ENCODE assay signal across 22 cellular contexts in genomic region chrX:151977009-151977408, GRCh38. TPM values are rescaled to one million over a fixed set of nuclear protein-coding genes. Genes with fewer than 3 reads are reported as not detected.
"Had no signal": no experiment of that assay in that cellular context is flagged by ENCODE, and none has a peak within 500 bp of the region (broad histone marks: within the 10 kb centered on the region; RNA-seq: fewer than 3 reads in every experiment).

No MANE protein-coding gene starts in this region.

- H3K9me3 ChIP-seq: breast epithelium, sigmoid colon, stomach, suprapubic skin, tibial nerve had no signal

- H3K4me1 ChIP-seq: breast epithelium, neural progenitor cell, tibial nerve had no signal

- H3K36me3 ChIP-seq: breast epithelium, neural progenitor cell, sigmoid colon, stomach, suprapubic skin, tibial nerve had no signal

- H3K27me3 ChIP-seq: sigmoid colon, suprapubic skin, tibial nerve had no signal

- H3K27ac ChIP-seq: breast epithelium, neural progenitor cell, sigmoid colon, stomach, suprapubic skin, tibial nerve had no signal

- ATAC-seq: naive thymus-derived CD4-positive, alpha-beta T cell; stimulated activated memory B cell treated with anti-CD40 and anti-IgM and Interleukin-4, amounts not matched to agents 10 μg/mL and 1 μg/mL and 100 μg/mL, for 72 hours; T-helper 17 cell had no signal

- H3K4me3 ChIP-seq: breast epithelium, neural progenitor cell, sigmoid colon, smooth muscle cell, stomach, suprapubic skin, tibial nerve had no signal

- DNase-seq: activated CD4-positive, alpha-beta T cell treated with anti-CD3 and anti-CD28 coated beads for 4 hours; activated CD4-positive, alpha-beta T cell treated with anti-CD3 and anti-CD28 coated beads, Interleukin-2, amount 50 U/mL, for 48 hours; activated CD4-positive, CD25-positive, alpha-beta regulatory T cell; activated naive CD4-positive, alpha-beta T cell treated with Interleukin-2 at 50 U/mL for 16 hours; activated naive CD8-positive, alpha-beta T cell treated with anti-CD3 and anti-CD28 coated beads for 36 hours; activated T-cell treated with anti-CD3 and anti-CD28 coated beads, Interleukin-2, amount 50 U/mL, for 48 hours; amniotic stem cell; cerebellar nuclear complex; cortex of kidney; mesenchymal stem cell; naive thymus-derived CD4-positive, alpha-beta T cell; posterior cingulate gyrus; sigmoid colon; stimulated activated CD4-positive, alpha-beta T cell treated with anti-CD3 and anti-CD28 coated beads, Interleukin-15, amount 100 ng/mL, for 24 hours; stomach; T-helper 17 cell had no signal

RNA-seq across cellular contexts. Expression of gene GABRE, which starts 2.5 kb away (rescaled TPM):
- total RNA-seq: activated naive CD8-positive, alpha-beta T cell treated with anti-CD3 and anti-CD28 coated beads for 36 hours; naive thymus-derived CD4-positive, alpha-beta T cell had no signal
